ENCODE assay signal across 17 cellular contexts in the genomic region with DNA sequence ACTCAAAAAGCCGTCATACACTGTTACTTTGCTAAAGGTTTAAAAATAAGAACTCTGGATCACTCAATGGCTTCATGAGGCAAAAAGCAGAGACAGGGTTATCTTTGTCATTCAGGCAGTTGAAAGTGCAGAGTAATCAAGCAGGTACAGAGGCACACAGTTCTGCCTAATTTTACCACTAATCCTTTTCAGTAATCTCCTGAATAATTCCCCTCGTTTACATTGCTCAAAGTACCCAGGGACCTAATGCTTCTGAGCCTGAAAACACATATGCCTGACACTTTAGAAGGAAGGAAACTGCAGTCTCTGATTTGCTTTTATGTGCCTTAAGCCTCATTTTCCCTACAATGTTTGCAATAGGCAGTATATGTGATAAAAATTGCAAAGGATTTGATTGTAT.
DNase-seq lines count a peak whose midpoint lies in the region; ATAC-seq and TF ChIP-seq lines count a peak whose summit lies in the region.
"Had no signal": no experiment of that assay in that cellular context is flagged by ENCODE, and none has a peak within 500 bp of the region (broad histone marks: within the 10 kb centered on the region; RNA-seq: fewer than 3 reads in every experiment).

No MANE protein-coding gene starts in this region.

- no peaks in the 10 kb centered on the region for H3K9me3 ChIP-seq in HAP-1
- H3K9me3 ChIP-seq in smooth muscle cell (replicated peaks; ENCODE audit: low read depth) = no peaks in the 10 kb centered on the region
- H3K9me3 ChIP-seq: BLaER1 treated with 17β-estradiol and CSF1 and Interleukin-3, amounts not matched to agents 10 nM and 100 nM had no signal

- no peaks in the 10 kb centered on the region for H4K20me1 ChIP-seq in smooth muscle cell (ENCODE audit: low read depth)
- H4K20me1 ChIP-seq: BLaER1 treated with 17β-estradiol and CSF1 and Interleukin-3, amounts not matched to agents 10 nM and 100 nM had no signal

- TF ChIP-seq POLR2A in lower leg skin (IDR thresholded peaks at IDR 0.05) = no peak

- H3K27ac ChIP-seq in smooth muscle cell (ENCODE audit: low read depth) = no peak overlapping the region
- H3K27ac ChIP-seq: BLaER1 treated with 17β-estradiol and CSF1 and Interleukin-3, amounts not matched to agents 10 nM and 100 nM; GM23248; HL-60 had no signal

- peak; percentile 37 for DNase-seq in D341Med (ENCODE audit: low spot score)
- peak; percentile 12 to 89 for DNase-seq in HAP-1 (ENCODE audit: low spot score in 2 of 2)
- peak; percentile 30 for DNase-seq in OCI-M1 (lab: John Stamatoyannopoulos, UW)
- DNase-seq in smooth muscle cell (lab: John Stamatoyannopoulos, UW; ENCODE audit: unreplicated experiment) = no peak
- no peak for DNase-seq in NCI-H146 treated with DMSO at 0.1 percent for 48 hours (lab: John Stamatoyannopoulos, UW; ENCODE audit: unreplicated experiment)
- no peak for DNase-seq in lower leg skin (ENCODE audit: low spot score in 2 of 2)
- DNase-seq: 8988T; ACHN; CD4-positive, alpha-beta T cell; GF-D8; GM23248; HCEC 1CT; HFFc6; Kasumi-1 had no signal

- no peak overlapping the region for H3K9ac ChIP-seq in smooth muscle cell (ENCODE audit: low read depth)
- H3K9ac ChIP-seq: BLaER1 treated with 17β-estradiol and CSF1 and Interleukin-3, amounts not matched to agents 10 nM and 100 nM; GM23248 had no signal

- H3F3A ChIP-seq in smooth muscle cell (ENCODE audit: low read depth) = no peaks in the 10 kb centered on the region

- intact Hi-C loops in lower leg skin (cut with DNase I; ENCODE audit: low total_unique reads) = no loop called here

- H3K4me1 ChIP-seq in HAP-1 (peaks cover 19% of the 10 kb centered on the region), smooth muscle cell (ENCODE audit: low read depth) (peaks cover 15% of the 10 kb centered on the region)
- H3K4me1 ChIP-seq: BLaER1 treated with 17β-estradiol and CSF1 and Interleukin-3, amounts not matched to agents 10 nM and 100 nM had no signal

- H3K36me3 ChIP-seq in HAP-1 (replicated peaks) = no peaks in the 10 kb centered on the region
- H3K36me3 ChIP-seq in smooth muscle cell (ENCODE audit: low read depth) = no peaks in the 10 kb centered on the region
- H3K36me3 ChIP-seq: BLaER1 treated with 17β-estradiol and CSF1 and Interleukin-3, amounts not matched to agents 10 nM and 100 nM had no signal

- TF ChIP-seq CTCF in smooth muscle cell (IDR thresholded peaks at IDR 0.05; ENCODE audit: borderline replicate concordance, insufficient read depth, poor library complexity, severe bottlenecking) (no peak), lower leg skin (IDR thresholded peaks at IDR 0.05) (no peak)

- H3K4me3 ChIP-seq in HAP-1 = no peak overlapping the region
- H3K4me3 ChIP-seq in smooth muscle cell = no peak overlapping the region
- H3K4me3 ChIP-seq in lower leg skin (ENCODE audit: low read depth, poor library complexity, severe bottlenecking) = no peak overlapping the region
- H3K4me3 ChIP-seq: BLaER1 treated with 17β-estradiol and CSF1 and Interleukin-3, amounts not matched to agents 10 nM and 100 nM; GM23248 had no signal

- WGBS in smooth muscle cell (ENCODE audit: low lambda C conversion rate) = 48% methylated on average over 2 of the region's 2 CpGs
- WGBS in lower leg skin, 2 donors = 42 to 43% methylated on average over 2 of the region's 2 CpGs

- H2AFZ ChIP-seq in smooth muscle cell (ENCODE audit: low read depth) = peak overlapping the region; percentile 24
- H2AFZ ChIP-seq: GM23248 had no signal

- H3K27me3 ChIP-seq in HAP-1 (ENCODE audit: low read depth) (no peaks in the 10 kb centered on the region), smooth muscle cell (ENCODE audit: low read depth) (no peaks in the 10 kb centered on the region)
- H3K27me3 ChIP-seq: BLaER1 treated with 17β-estradiol and CSF1 and Interleukin-3, amounts not matched to agents 10 nM and 100 nM had no signal

- no peak for ATAC-seq in HG03354 (IDR thresholded peaks at IDR 0.05; ENCODE audit: poor library complexity, severe bottlenecking, unreplicated experiment)

- H3K4me2 ChIP-seq in smooth muscle cell = no peak overlapping the region
- H3K4me2 ChIP-seq: BLaER1 treated with 17β-estradiol and CSF1 and Interleukin-3, amounts not matched to agents 10 nM and 100 nM had no signal

- H3K79me2 ChIP-seq in smooth muscle cell (ENCODE audit: low read depth) = no peaks in the 10 kb centered on the region

- in situ Hi-C loops in HAP-1 (cut with MboI; ENCODE audit: low sequenced_read_pairs) = no loop called here

Comparison
In these comparisons a context has a peak if more than half of its experiments do, and no peak if none do; other contexts are left out.
1. DNase-seq: peak in D341Med (single experiment), HAP-1 (2 of 2) and OCI-M1 (single experiment); none in smooth muscle cell (single experiment), NCI-H146 treated with DMSO at 0.1 percent for 48 hours (single experiment) and lower leg skin (0 of 2).